In genomic region chr2:118714115-118714514, GRCh38 we compare ENCODE assay signal across 2 cellular contexts.
TF ChIP-seq lines count a peak whose summit lies in the region.

No MANE protein-coding gene starts in this region.

TF ChIP-seq in SK-N-SH, 30 proteins besides CTCF, POLR2A, EP300 and RAD21 (continued from another document):
- TF ChIP-seq REST (IDR thresholded peaks at IDR 0.05; ENCODE audit: low read depth, low read length), result peak; percentile 70; the same call in 1 of the 2 replicates
TF ChIP-seq in SK-N-SH: peak in this region for 1.

TF ChIP-seq in SK-N-SH treated with all-trans-retinoic acid at 6 μM for 48 hours, 23 proteins besides CTCF, POLR2A, EP300 and RAD21 (continued from another document):
- TF ChIP-seq POU6F1 (CRISPR knock-in tag; IDR thresholded peaks at IDR 0.05; ENCODE audit: borderline replicate concordance, low read depth) (no peak), ZNF565 (CRISPR knock-in tag; conservative IDR thresholded peaks at IDR 0.05; ENCODE audit: low read depth) (no peak), CSRNP3 (CRISPR knock-in tag; IDR thresholded peaks at IDR 0.05) (no peak), BACH2 (CRISPR knock-in tag; IDR thresholded peaks at IDR 0.05; ENCODE audit: borderline replicate concordance) (no peak)
